8 cellular contexts compared by ENCODE assay signal in genomic region chr12:120583478-120584030, GRCh38. TPM values are rescaled to one million over a fixed set of nuclear protein-coding genes. Genes with fewer than 3 reads are reported as not detected.
A peak's percentile ranks its signal among the peaks of the same experiment; 100 is the strongest.
DNase-seq lines count a peak whose midpoint lies in the region; ATAC-seq and TF ChIP-seq lines count a peak whose summit lies in the region.

No MANE protein-coding gene starts in this region.

- DNase-seq in CD8-positive, alpha-beta memory T cell = peak; percentile 73 to 89 (median 76)
- DNase-seq in activated T-cell treated with anti-CD3 and anti-CD28 coated beads for 4 hours = peak; percentile 84
- DNase-seq in naive thymus-derived CD4-positive, alpha-beta T cell = peak; percentile 58 to 88 (median 81)
- peak; percentile 42 to 69 for DNase-seq in stimulated activated CD8-positive, alpha-beta memory T cell treated with anti-CD3 and anti-CD28 coated beads, Interleukin-7, amount 100 ng/mL, for 48 hours (ENCODE audit: extremely low read depth in 1 of 2, low read depth in 1 of 2)

- H3K4me3 ChIP-seq in CD8-positive, alpha-beta memory T cell (ENCODE audit: low read length) = peak overlapping the region; percentile 26
- peak overlapping the region; percentile 33 for H3K4me3 ChIP-seq in HUES64 (ENCODE audit: low read length)
- H3K4me3 ChIP-seq in OCI-LY3 (ENCODE audit: low read length) = peak overlapping the region; percentile 74
- H3K4me3 ChIP-seq in naive thymus-derived CD4-positive, alpha-beta T cell (ENCODE audit: low read length) = peak overlapping the region; percentile 32

- no peaks in the 10 kb centered on the region for H3K9me3 Mint-ChIP-seq in CD8-positive, alpha-beta memory T cell
- H3K9me3 Mint-ChIP-seq in naive thymus-derived CD4-positive, alpha-beta T cell = peaks cover 0 to 4% (median 0%) of the 10 kb centered on the region in 11 donors

- ATAC-seq in esophagus mucosa = peak; percentile 21
- ATAC-seq in naive thymus-derived CD4-positive, alpha-beta T cell = peak; percentile 43
- no peak for ATAC-seq in HG02763 (IDR thresholded peaks at IDR 0.05; ENCODE audit: unreplicated experiment)

- WGBS in HUES64 = 28% methylated on average over 20 of the region's 20 CpGs

- CTCF ChIA-PET in CD8-positive, alpha-beta memory T cell (lab: Charles Lee) = interaction anchor here (0.7 to 5.9 kb wide), 14 partner anchors 9 to 571 kb away, joined by 3 to 85 read pairs (median 4); no protein-coding TSS in a partner anchor
- CTCF ChIA-PET in naive thymus-derived CD4-positive, alpha-beta T cell (lab: Charles Lee) = interaction anchor here (0.9 to 3.3 kb wide), 5 partner anchors 12 to 388 kb away, joined by 4 to 31 read pairs (median 6); no protein-coding TSS in a partner anchor

- no peaks in the 10 kb centered on the region for H3K79me2 ChIP-seq in OCI-LY3 (ENCODE audit: low read length)

- H3K4me3 Mint-ChIP-seq in CD8-positive, alpha-beta memory T cell = peak overlapping the region; percentile 42 to 90 (median 81)
- H3K4me3 Mint-ChIP-seq in naive thymus-derived CD4-positive, alpha-beta T cell = peak overlapping the region; percentile 62 to 84 (median 71)

- no peak overlapping the region for H3K9ac ChIP-seq in HUES64 (ENCODE audit: low read depth, low read length)
- peak overlapping the region; percentile 48 for H3K9ac ChIP-seq in OCI-LY3 (ENCODE audit: low read length)

- POLR2A ChIA-PET in CD8-positive, alpha-beta memory T cell (lab: Charles Lee) = no interaction called here
- POLR2A ChIA-PET in naive thymus-derived CD4-positive, alpha-beta T cell (lab: Charles Lee) = interaction anchor here (4.5 kb wide), 1 partner anchor 47 kb away, joined by 26 read pairs; a partner anchor contains a TSS

- intact Hi-C loops in naive thymus-derived CD4-positive, alpha-beta T cell (cut with micrococcal nuclease) = loop anchor here (1.0 to 10.0 kb wide), 12 partner anchors 66 to 1919 kb away; partner anchors contain the start of genes ACADS (in 2 of the 2), C12orf43 (in 1 of the 2), GATC (in 1 of the 2) and TRIAP1 (in 1 of the 2)

- H3K27ac Mint-ChIP-seq in CD8-positive, alpha-beta memory T cell = peak overlapping the region in 6 of 8 donors; percentile 9 to 97 (median 61)
- H3K27ac Mint-ChIP-seq in naive thymus-derived CD4-positive, alpha-beta T cell = peak overlapping the region in 8 of 9 donors; percentile 8 to 78 (median 34)

- peaks cover 0 to 23% (median 5%) of the 10 kb centered on the region in 3 donors for H3K36me3 Mint-ChIP-seq in CD8-positive, alpha-beta memory T cell
- peaks cover 0 to 7% (median 0%) of the 10 kb centered on the region in 5 donors for H3K36me3 Mint-ChIP-seq in naive thymus-derived CD4-positive, alpha-beta T cell

- peak; percentile 89 for TF ChIP-seq CTCF in OCI-LY3 (IDR thresholded peaks at IDR 0.05; ENCODE audit: low read depth, low read length)

- H3K4me1 Mint-ChIP-seq in CD8-positive, alpha-beta memory T cell = peaks cover 31 to 49% (median 47%) of the 10 kb centered on the region in 3 donors
- peaks cover 24 to 47% (median 34%) of the 10 kb centered on the region in 7 donors for H3K4me1 Mint-ChIP-seq in naive thymus-derived CD4-positive, alpha-beta T cell

- H2AFZ ChIP-seq in OCI-LY3 (ENCODE audit: low read depth, low read length) = peak overlapping the region; percentile 96

- H3K9me3 ChIP-seq in CD8-positive, alpha-beta memory T cell (ENCODE audit: low read length) = no peaks in the 10 kb centered on the region
- H3K9me3 ChIP-seq in HUES64 (ENCODE audit: insufficient read depth, low read depth, low read length) (no peaks in the 10 kb centered on the region), OCI-LY3 (ENCODE audit: insufficient read depth, low read length) (no peaks in the 10 kb centered on the region)
- H3K9me3 ChIP-seq in naive thymus-derived CD4-positive, alpha-beta T cell (ENCODE audit: control insufficient read depth in 2 of 3, low read length in 3 of 3) = no peaks in the 10 kb centered on the region

- peaks cover 2% of the 10 kb centered on the region for H3K36me3 ChIP-seq in CD8-positive, alpha-beta memory T cell (ENCODE audit: insufficient read depth, low read length)
- H3K36me3 ChIP-seq in HUES64 (ENCODE audit: insufficient read depth, low read length) (peaks cover 13% of the 10 kb centered on the region), OCI-LY3 (replicated peaks; ENCODE audit: low read depth, low read length) (peaks cover 4% of the 10 kb centered on the region)
- H3K36me3 ChIP-seq in naive thymus-derived CD4-positive, alpha-beta T cell (ENCODE audit: control insufficient read depth in 2 of 3, insufficient read depth in 3 of 3, low read length in 3 of 3) = peaks cover 0 to 6% (median 0%) of the 10 kb centered on the region in 3 experiments

- H4K20me1 ChIP-seq in OCI-LY3 (ENCODE audit: insufficient read depth, low read length) = no peaks in the 10 kb centered on the region

- peak overlapping the region; percentile 87 for H3K4me2 ChIP-seq in OCI-LY3 (ENCODE audit: low read length)

- no peak overlapping the region for H3K27ac ChIP-seq in CD8-positive, alpha-beta memory T cell (ENCODE audit: low read depth, low read length)
- no peak overlapping the region for H3K27ac ChIP-seq in HUES64 (ENCODE audit: low read depth, low read length)
- H3K27ac ChIP-seq in OCI-LY3 (ENCODE audit: low read length) = no peak overlapping the region
- no peak overlapping the region for H3K27ac ChIP-seq in naive thymus-derived CD4-positive, alpha-beta T cell (ENCODE audit: low read depth, low read length)

- no peaks in the 10 kb centered on the region for H3K27me3 ChIP-seq in CD8-positive, alpha-beta memory T cell (ENCODE audit: insufficient read depth, low read length, poor library complexity, severe bottlenecking)
- H3K27me3 ChIP-seq in HUES64 (ENCODE audit: insufficient read depth, low read length) (peaks cover 21% of the 10 kb centered on the region), OCI-LY3 (ENCODE audit: low read depth, low read length) (no peaks in the 10 kb centered on the region)
- H3K27me3 ChIP-seq in naive thymus-derived CD4-positive, alpha-beta T cell (ENCODE audit: control insufficient read depth in 2 of 2, insufficient read depth in 2 of 2, low read length in 2 of 2) = no peaks in the 10 kb centered on the region

- peaks cover 16% of the 10 kb centered on the region for H3K4me1 ChIP-seq in CD8-positive, alpha-beta memory T cell (ENCODE audit: insufficient read depth, low read length)
- H3K4me1 ChIP-seq in HUES64 (ENCODE audit: insufficient read depth, low read length) (no peaks in the 10 kb centered on the region), OCI-LY3 (ENCODE audit: low read length) (peaks cover 19% of the 10 kb centered on the region)
- peaks cover 4 to 21% of the 10 kb centered on the region in 2 donors for H3K4me1 ChIP-seq in naive thymus-derived CD4-positive, alpha-beta T cell (ENCODE audit: control insufficient read depth in 2 of 2, insufficient read depth in 2 of 2, low read length in 2 of 2)

- peaks cover 6 to 11% of the 10 kb centered on the region in 2 donors for H3K27me3 Mint-ChIP-seq in CD8-positive, alpha-beta memory T cell
- H3K27me3 Mint-ChIP-seq in naive thymus-derived CD4-positive, alpha-beta T cell = peaks cover 0 to 34% (median 7%) of the 10 kb centered on the region in 5 donors

RNA-seq across cellular contexts. Expression of gene POP5, which starts 2.4 kb away (rescaled TPM):
- 10 to 100 TPM; 77.9 to 83.1 TPM for total RNA-seq in CD8-positive, alpha-beta memory T cell
- polyA plus RNA-seq in CD8-positive, alpha-beta memory T cell = 101 TPM
- 52.3 TPM for polyA plus RNA-seq in HUES64 (2013, experiment 1 of 2)
- 42.1 TPM for polyA plus RNA-seq in HUES64 (2013, experiment 2 of 2)
- 26.2 TPM for total RNA-seq in esophagus mucosa
- 10 to 100 TPM; 42.9 to 86.8 (median 59.0) TPM for total RNA-seq in naive thymus-derived CD4-positive, alpha-beta T cell
- polyA plus RNA-seq in naive thymus-derived CD4-positive, alpha-beta T cell = 100 to 1,000 TPM; 116 to 141 TPM

RNA-seq across cellular contexts. Expression of gene RNF10, which starts 49.4 kb away (rescaled TPM):
- total RNA-seq in CD8-positive, alpha-beta memory T cell = 100 to 1,000 TPM; 173 to 205 TPM
- polyA plus RNA-seq in CD8-positive, alpha-beta memory T cell = 134 TPM
- polyA plus RNA-seq in HUES64 (2013, experiment 1 of 2) = 101 TPM
- 106 TPM for polyA plus RNA-seq in HUES64 (2013, experiment 2 of 2)
- total RNA-seq in esophagus mucosa = 198 TPM
- total RNA-seq in naive thymus-derived CD4-positive, alpha-beta T cell = 100 to 1,000 TPM; 171 to 361 (median 205) TPM
- polyA plus RNA-seq in naive thymus-derived CD4-positive, alpha-beta T cell = 100 to 1,000 TPM in 1 of 2 donors, 10 to 100 TPM in 1; 95.1 to 155 TPM

RNA-seq across cellular contexts. Expression of gene COQ5, which starts 54.6 kb away (rescaled TPM):
- total RNA-seq in CD8-positive, alpha-beta memory T cell = 10 to 100 TPM; 37.5 to 39.0 TPM
- polyA plus RNA-seq in CD8-positive, alpha-beta memory T cell = 39.7 TPM
- 30.5 TPM for polyA plus RNA-seq in HUES64 (2013, experiment 1 of 2)
- polyA plus RNA-seq in HUES64 (2013, experiment 2 of 2) = 41.1 TPM
- 23.2 TPM for total RNA-seq in esophagus mucosa
- total RNA-seq in naive thymus-derived CD4-positive, alpha-beta T cell = 10 to 100 TPM; 11.3 to 26.1 (median 23.5) TPM
- polyA plus RNA-seq in naive thymus-derived CD4-positive, alpha-beta T cell = 10 to 100 TPM; 36.7 to 49.0 TPM

RNA-seq across cellular contexts. Expression of gene CABP1, which starts 56.9 kb away (rescaled TPM):
- total RNA-seq in CD8-positive, alpha-beta memory T cell = under 1 TPM; 0.13 to 0.18 TPM
- polyA plus RNA-seq in CD8-positive, alpha-beta memory T cell = not detected
- polyA plus RNA-seq in HUES64 (2013, experiment 1 of 2) = 2.8 TPM
- polyA plus RNA-seq in HUES64 (2013, experiment 2 of 2) = 2.5 TPM
- total RNA-seq in esophagus mucosa = 0.16 TPM
- under 1 TPM in 1 of 5 experiments, not detected in 4; 0.24 TPM for total RNA-seq in naive thymus-derived CD4-positive, alpha-beta T cell
- not detected for polyA plus RNA-seq in naive thymus-derived CD4-positive, alpha-beta T cell
